ENCODE assay signal across 15 cellular contexts in genomic region chr11:456533-456932, GRCh38. TPM values are rescaled to one million over a fixed set of nuclear protein-coding genes. Genes with fewer than 3 reads are reported as not detected.
DNase-seq lines count a peak whose midpoint lies in the region; ATAC-seq and TF ChIP-seq lines count a peak whose summit lies in the region.
"Had no signal": no experiment of that assay in that cellular context is flagged by ENCODE, and none has a peak within 500 bp of the region (broad histone marks: within the 10 kb centered on the region; RNA-seq: fewer than 3 reads in every experiment).

No MANE protein-coding gene starts in this region.

- H3K4me1 ChIP-seq in HEK293 (ENCODE audit: control insufficient read depth, insufficient read depth, low read length) (no peaks in the 10 kb centered on the region), neural progenitor cell (no peaks in the 10 kb centered on the region), A673 (ENCODE audit: insufficient read depth, low read length, poor library complexity, severe bottlenecking) (peaks cover under 1% of the 10 kb centered on the region)

- no peaks in the 10 kb centered on the region for H3K27me3 ChIP-seq in neural progenitor cell
- H3K27me3 ChIP-seq in A673 (replicated peaks; ENCODE audit: insufficient read depth, low read depth, low read length, poor library complexity) = no peaks in the 10 kb centered on the region
- H3K27me3 ChIP-seq: thyroid gland had no signal

- peak; percentile 97 for ATAC-seq in activated T-helper 17 cell treated with anti-CD3 and anti-CD28 coated beads, Interleukin-2, amount 50 U/mL, for 72 hours (replicated peaks)
- no peak for ATAC-seq in GM21717 (IDR thresholded peaks at IDR 0.05; ENCODE audit: unreplicated experiment)
- ATAC-seq: HCT116 had no signal

- peaks cover 36% of the 10 kb centered on the region for H4K20me1 ChIP-seq in neural progenitor cell (ENCODE audit: low read depth)

- no peaks in the 10 kb centered on the region for H3K27me3 Mint-ChIP-seq in activated T-helper 17 cell treated with anti-CD3 and anti-CD28 coated beads, Interleukin-2, amount 50 U/mL, for 72 hours
- peaks cover 3% of the 10 kb centered on the region for H3K27me3 Mint-ChIP-seq in neural progenitor cell (ENCODE audit: insufficient read depth, low read depth)

- H3K36me3 ChIP-seq in HEK293 (ENCODE audit: control insufficient read depth in 2 of 2, insufficient read depth in 1 of 2, low read length in 2 of 2) (peaks cover 0 to 80% of the 10 kb centered on the region in 2 experiments; a peak in 1 of 3 replicates), neural progenitor cell (no peaks in the 10 kb centered on the region), A673 (ENCODE audit: insufficient read depth, low read length, poor library complexity, severe bottlenecking) (no peaks in the 10 kb centered on the region)
- H3K36me3 ChIP-seq: thyroid gland had no signal

- H3K79me2 ChIP-seq in neural progenitor cell (ENCODE audit: low read depth) = peaks cover 72% of the 10 kb centered on the region

- H3K4me1 Mint-ChIP-seq in activated T-helper 17 cell treated with anti-CD3 and anti-CD28 coated beads, Interleukin-2, amount 50 U/mL, for 72 hours = peaks cover 25% of the 10 kb centered on the region
- peaks cover 12% of the 10 kb centered on the region for H3K4me1 Mint-ChIP-seq in neural progenitor cell

- POLR2A ChIA-PET in HEK293 (lab: Yijun Ruan, JAX) = no interaction called here
- POLR2A ChIA-PET in A673 (lab: Charles Lee; ENCODE audit: low non-redundant PET) = no interaction called here

- no peak overlapping the region for H3K9ac ChIP-seq in neural progenitor cell

- H3K27ac ChIP-seq in HEK293 (ENCODE audit: extremely low read depth, low read depth, low read length) (no peak overlapping the region), neural progenitor cell (no peak overlapping the region), A673 (ENCODE audit: low read depth, low read length, poor library complexity, severe bottlenecking) (no peak overlapping the region)
- H3K27ac ChIP-seq: thyroid gland had no signal

- H3K4me3 ChIP-seq in HEK293 (ENCODE audit: low read depth, low read length) = no peak overlapping the region
- no peak overlapping the region for H3K4me3 ChIP-seq in neural progenitor cell
- H3K4me3 ChIP-seq in A673 (ENCODE audit: low read depth, low read length, poor library complexity, severe bottlenecking) = no peak overlapping the region
- H3K4me3 ChIP-seq: thyroid gland had no signal

- BruUV-seq in A673 (replicated peaks; lab: Mats Ljungman, UMichigan) = no TSS peak

- H3K4me2 ChIP-seq in neural progenitor cell = no peak overlapping the region

- H3K27ac Mint-ChIP-seq in activated T-helper 17 cell treated with anti-CD3 and anti-CD28 coated beads, Interleukin-2, amount 50 U/mL, for 72 hours = peak overlapping the region; percentile 92
- H3K27ac Mint-ChIP-seq in neural progenitor cell = peak overlapping the region; percentile 60

- peak overlapping the region; percentile 66 for H3K4me3 Mint-ChIP-seq in activated T-helper 17 cell treated with anti-CD3 and anti-CD28 coated beads, Interleukin-2, amount 50 U/mL, for 72 hours
- no peak overlapping the region for H3K4me3 Mint-ChIP-seq in neural progenitor cell

- H3K36me3 Mint-ChIP-seq in activated T-helper 17 cell treated with anti-CD3 and anti-CD28 coated beads, Interleukin-2, amount 50 U/mL, for 72 hours (ENCODE audit: low read depth) = peaks cover 31% of the 10 kb centered on the region
- H3K36me3 Mint-ChIP-seq in neural progenitor cell = peaks cover 9% of the 10 kb centered on the region

- no peaks in the 10 kb centered on the region for H3K9me3 Mint-ChIP-seq in activated T-helper 17 cell treated with anti-CD3 and anti-CD28 coated beads, Interleukin-2, amount 50 U/mL, for 72 hours
- no peaks in the 10 kb centered on the region for H3K9me3 Mint-ChIP-seq in neural progenitor cell

- H3K9me3 ChIP-seq in HEK293 (ENCODE audit: control insufficient read depth, insufficient read depth, low read depth, low read length) (no peaks in the 10 kb centered on the region), neural progenitor cell (ENCODE audit: low read depth) (no peaks in the 10 kb centered on the region), A673 (ENCODE audit: low read depth, low read length, poor library complexity, severe bottlenecking) (no peaks in the 10 kb centered on the region)
- H3K9me3 ChIP-seq: thyroid gland had no signal

- peak; percentile 75 for DNase-seq in GM10266 (ENCODE audit: extremely low spot score)
- no peak for DNase-seq in neural progenitor cell (ENCODE audit: low spot score)
- DNase-seq in ureter (ENCODE audit: low spot score) = no peak
- DNase-seq in A172 (ENCODE audit: low spot score) = no peak
- DNase-seq in A673 (ENCODE audit: low spot score) = no peak
- DNase-seq: amniotic stem cell; DMS79 treated with DMSO at 0.1 percent for 48 hours; NCI-H1417 treated with DMSO at 0.1 percent for 48 hours; NK-92 treated with Interleukin-12 subunit alpha and Interleukin-12 subunit beta, amount 100 ng/mL, for 24 hours; thyroid gland had no signal

- intact Hi-C loops in A673 (cut with micrococcal nuclease; ENCODE audit: unreplicated experiment) = no loop called here

- CTCF ChIA-PET in HEK293 (lab: Yijun Ruan, JAX) (interaction anchor here (0.5 kb wide), 1 partner anchor 16 kb away, joined by 3 read pairs; no protein-coding TSS in a partner anchor), A673 (lab: Charles Lee) (no interaction called here)

- H2AFZ ChIP-seq in neural progenitor cell (replicated peaks) = no peak overlapping the region

- no peak for TF ChIP-seq CTCF in GM10266 (IDR thresholded peaks at IDR 0.05; ENCODE audit: control insufficient read depth, insufficient read depth, low read depth, missing control alignments)
- TF ChIP-seq CTCF in HEK293 (tag by site-specific recombination; IDR thresholded peaks at IDR 0.05) = no peak
- no peak for TF ChIP-seq CTCF in neural progenitor cell (IDR thresholded peaks at IDR 0.05)
- TF ChIP-seq CTCF in A673 (conservative IDR thresholded peaks at IDR 0.05; ENCODE audit: low read depth, low read length) = no peak

- no peaks in the 10 kb centered on the region for H3F3A ChIP-seq in neural progenitor cell (ENCODE audit: low read depth)

TF ChIP-seq in HEK293, 187 proteins besides CTCF, POLR2A, EP300 and RAD21:
- TF ChIP-seq ZNF26 (tag by site-specific recombination; IDR thresholded peaks at IDR 0.05) (no peak), ZXDB (tag by site-specific recombination; IDR thresholded peaks at IDR 0.05) (no peak), ZIC2 (tag by site-specific recombination; IDR thresholded peaks at IDR 0.05) (peak; percentile 34; the same call in 1 of the 2 replicates)

RNA-seq across cellular contexts. Expression of gene PTDSS2, which starts 6.5 kb away (rescaled TPM):
- total RNA-seq in activated T-helper 17 cell treated with anti-CD3 and anti-CD28 coated beads, Interleukin-2, amount 50 U/mL, for 72 hours = 10 to 100 TPM; 24.1 to 28.0 TPM
- total RNA-seq in neural progenitor cell (ENCODE audit: low replicate concordance) (24.7 and 44.2 TPM in 2 replicates), ureter (28.6 TPM), A673 (2021) (33.5 and 37.6 TPM in 2 replicates)
- 29.7 and 30.4 TPM in 2 replicates for total RNA-seq in A172 (2014; rRNA removed; shearing (Covaris generic))

RNA-seq across cellular contexts. Expression of gene ANO9, which starts 14.7 kb away (rescaled TPM):
- total RNA-seq in activated T-helper 17 cell treated with anti-CD3 and anti-CD28 coated beads, Interleukin-2, amount 50 U/mL, for 72 hours = 100 to 1,000 TPM in 1 of 2 donors, 10 to 100 TPM in 1; 36.0 to 119 TPM
- total RNA-seq in neural progenitor cell (ENCODE audit: low replicate concordance) = 1.3 and 4.7 TPM in 2 replicates
- total RNA-seq in ureter = 17.9 TPM
- 0.19 TPM in 1 of 2 replicates, not detected in the other for total RNA-seq in A172 (2014; rRNA removed; shearing (Covaris generic))
- total RNA-seq in A673 (2021) = 0.26 TPM in 1 of 2 replicates, not detected in the other
- total RNA-seq: endothelial cell of umbilical vein had no signal

RNA-seq across cellular contexts. Expression of gene SIGIRR, which starts 41.7 kb away (rescaled TPM):
- total RNA-seq in activated T-helper 17 cell treated with anti-CD3 and anti-CD28 coated beads, Interleukin-2, amount 50 U/mL, for 72 hours = 10 to 100 TPM; 49.5 to 55.7 TPM
- total RNA-seq in neural progenitor cell (ENCODE audit: low replicate concordance) (5.4 and 8.4 TPM in 2 replicates), ureter (73.9 TPM), A673 (2021) (16.6 and 17.6 TPM in 2 replicates)
- total RNA-seq in A172 (2014; rRNA removed; shearing (Covaris generic)) = 3.8 and 3.9 TPM in 2 replicates

RNA-seq across cellular contexts. Expression of gene RNH1, which starts 50.5 kb away (rescaled TPM):
- total RNA-seq in activated T-helper 17 cell treated with anti-CD3 and anti-CD28 coated beads, Interleukin-2, amount 50 U/mL, for 72 hours = 100 to 1,000 TPM in 1 of 2 donors, 10 to 100 TPM in 1; 88.4 to 126 TPM
- total RNA-seq in neural progenitor cell (ENCODE audit: low replicate concordance) (10.5 and 44.8 TPM in 2 replicates), ureter (182 TPM), A673 (2021) (94.6 and 95.4 TPM in 2 replicates)
- 299 and 316 TPM in 2 replicates for total RNA-seq in A172 (2014; rRNA removed; shearing (Covaris generic))
